8 cellular contexts compared by ENCODE assay signal in the genomic region with DNA sequence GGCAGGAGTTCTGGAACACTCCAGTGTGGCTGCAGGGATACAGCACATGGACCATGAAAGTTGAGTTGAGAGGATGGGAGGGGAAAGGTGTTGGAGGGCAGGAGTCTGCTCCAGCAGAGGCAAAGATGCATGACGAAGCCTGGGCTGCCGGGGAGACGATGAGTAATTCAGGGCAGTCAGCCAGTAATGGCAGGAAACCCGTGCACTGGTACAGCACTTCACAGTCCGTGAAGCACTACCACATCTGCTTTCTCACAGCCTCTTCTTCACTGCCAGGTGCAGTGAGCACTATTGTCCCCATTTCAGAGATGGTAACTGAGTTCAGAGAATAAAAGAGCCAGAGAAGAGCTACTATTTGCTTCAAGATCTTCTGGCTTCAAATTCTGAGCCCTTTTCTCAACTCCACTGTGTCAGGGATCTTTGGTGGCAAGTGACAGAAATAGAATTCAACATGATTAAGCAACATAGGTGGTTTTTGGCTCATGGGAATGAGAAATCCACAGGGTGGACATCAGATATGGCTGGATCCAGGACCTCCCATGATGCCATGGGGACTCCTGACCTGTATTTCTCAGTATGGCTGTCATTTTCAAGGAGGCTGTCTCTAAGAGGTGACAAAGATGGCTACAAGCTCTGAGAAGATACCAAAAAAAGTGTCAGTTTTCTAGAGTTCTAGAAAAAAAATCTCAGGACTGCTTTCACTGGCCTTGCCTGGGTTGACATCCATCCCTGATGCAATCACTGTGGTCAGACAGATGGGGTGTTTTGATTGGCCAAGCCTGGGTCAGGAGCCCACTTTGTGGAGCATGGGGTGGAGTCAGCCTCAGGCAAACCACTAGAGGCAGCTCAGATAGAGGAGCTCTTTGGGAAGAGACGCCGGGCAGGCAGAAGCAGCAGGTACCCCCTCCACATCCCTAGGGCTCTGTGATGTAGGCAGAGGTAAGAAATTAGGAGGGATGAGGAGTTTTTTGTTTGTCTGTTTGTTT. TPM values are rescaled to one million over a fixed set of nuclear protein-coding genes. Genes with fewer than 3 reads are reported as not detected.
DNase-seq lines count a peak whose midpoint lies in the region; ATAC-seq and TF ChIP-seq lines count a peak whose summit lies in the region.

No MANE protein-coding gene starts in this region.

- H3K36me3 ChIP-seq in OCI-LY1 (ENCODE audit: insufficient read depth, low read length) (no peaks in the 10 kb centered on the region), BE2C (no peaks in the 10 kb centered on the region)

- peak; percentile 64 for DNase-seq in COLO829 (ENCODE audit: low spot score)
- DNase-seq in activated T-cell treated with anti-CD3 and anti-CD28 coated beads, Interleukin-2, amount 50 U/mL, for 1 hour = peak; percentile 77
- DNase-seq in foreskin keratinocyte = peak; percentile 77 to 87
- DNase-seq in stimulated activated CD4-positive, alpha-beta T cell treated with anti-CD3 and anti-CD28 coated beads, Interleukin-4, amount 100 ng/mL, for 48 hours (ENCODE audit: low read depth in 2 of 2) = peak; percentile 59 to 71
- no peak for DNase-seq in BE2C

- H3K9ac ChIP-seq in OCI-LY1 (ENCODE audit: low read length) = no peak overlapping the region

- H3K27me3 ChIP-seq in OCI-LY1 (ENCODE audit: insufficient read depth, low read length) (no peaks in the 10 kb centered on the region), foreskin keratinocyte (no peaks in the 10 kb centered on the region), BE2C (peaks cover 2% of the 10 kb centered on the region; the same call in 1 of the 2 replicates)

- H3K4me2 ChIP-seq in OCI-LY1 (ENCODE audit: low read length) = no peak overlapping the region

- H3K9me3 ChIP-seq in OCI-LY1 (ENCODE audit: low read length) (peaks cover 16% of the 10 kb centered on the region), BE2C (no peaks in the 10 kb centered on the region)

- no peak overlapping the region for H2AFZ ChIP-seq in OCI-LY1 (ENCODE audit: low read length)

- TF ChIP-seq CTCF in OCI-LY1 (IDR thresholded peaks at IDR 0.05; ENCODE audit: low read length) (no peak), foreskin keratinocyte (conservative IDR thresholded peaks at IDR 0.05) (no peak), BE2C (IDR thresholded peaks at IDR 0.05; ENCODE audit: low read depth, low read length) (no peak)

- H3K4me1 ChIP-seq in OCI-LY1 (ENCODE audit: insufficient read depth, low read length, severe bottlenecking) (peaks cover 11% of the 10 kb centered on the region), foreskin keratinocyte (no peaks in the 10 kb centered on the region), BE2C (no peaks in the 10 kb centered on the region)

- ATAC-seq in HG03108 (IDR thresholded peaks at IDR 0.05; ENCODE audit: unreplicated experiment) = peak; percentile 69
- peak; percentile 98 for ATAC-seq in foreskin keratinocyte

- H3F3A ChIP-seq in OCI-LY1 (ENCODE audit: insufficient read depth, low read length) = no peaks in the 10 kb centered on the region

- H3K79me2 ChIP-seq in OCI-LY1 (ENCODE audit: insufficient read depth, low read length) = no peaks in the 10 kb centered on the region

- no peaks in the 10 kb centered on the region for H3K9me2 ChIP-seq in OCI-LY1 (ENCODE audit: low read depth, low read length)

- H4K20me1 ChIP-seq in OCI-LY1 (ENCODE audit: insufficient read depth, low read length) = no peaks in the 10 kb centered on the region

- TF ChIP-seq POLR2A in GM19193 (IDR thresholded peaks at IDR 0.05; ENCODE audit: extremely low read depth, insufficient read depth, insufficient read length) = peak; percentile 76

- H3K4me3 ChIP-seq in OCI-LY1 (ENCODE audit: low read depth, low read length, poor library complexity, severe bottlenecking) (no peak overlapping the region), BE2C (ENCODE audit: low read depth, low read length) (no peak overlapping the region)

- H3K27ac ChIP-seq in OCI-LY1 (ENCODE audit: low read depth, low read length, poor library complexity, severe bottlenecking) (peak overlapping the region; percentile 52), foreskin keratinocyte (no peak overlapping the region)

RNA-seq across cellular contexts. Expression of gene IL21R, which starts 24.7 kb away (rescaled TPM):
- total RNA-seq in foreskin keratinocyte = 0.14 and 0.18 TPM in 2 replicates
- polyA plus RNA-seq in foreskin keratinocyte = 0.08 and 0.12 TPM in 2 replicates
- not detected for polyA plus RNA-seq in BE2C (2012; ENCODE audit: insufficient read depth, insufficient read length, low read depth)
